1 cellular context compared by ENCODE assay signal in the genomic region with DNA sequence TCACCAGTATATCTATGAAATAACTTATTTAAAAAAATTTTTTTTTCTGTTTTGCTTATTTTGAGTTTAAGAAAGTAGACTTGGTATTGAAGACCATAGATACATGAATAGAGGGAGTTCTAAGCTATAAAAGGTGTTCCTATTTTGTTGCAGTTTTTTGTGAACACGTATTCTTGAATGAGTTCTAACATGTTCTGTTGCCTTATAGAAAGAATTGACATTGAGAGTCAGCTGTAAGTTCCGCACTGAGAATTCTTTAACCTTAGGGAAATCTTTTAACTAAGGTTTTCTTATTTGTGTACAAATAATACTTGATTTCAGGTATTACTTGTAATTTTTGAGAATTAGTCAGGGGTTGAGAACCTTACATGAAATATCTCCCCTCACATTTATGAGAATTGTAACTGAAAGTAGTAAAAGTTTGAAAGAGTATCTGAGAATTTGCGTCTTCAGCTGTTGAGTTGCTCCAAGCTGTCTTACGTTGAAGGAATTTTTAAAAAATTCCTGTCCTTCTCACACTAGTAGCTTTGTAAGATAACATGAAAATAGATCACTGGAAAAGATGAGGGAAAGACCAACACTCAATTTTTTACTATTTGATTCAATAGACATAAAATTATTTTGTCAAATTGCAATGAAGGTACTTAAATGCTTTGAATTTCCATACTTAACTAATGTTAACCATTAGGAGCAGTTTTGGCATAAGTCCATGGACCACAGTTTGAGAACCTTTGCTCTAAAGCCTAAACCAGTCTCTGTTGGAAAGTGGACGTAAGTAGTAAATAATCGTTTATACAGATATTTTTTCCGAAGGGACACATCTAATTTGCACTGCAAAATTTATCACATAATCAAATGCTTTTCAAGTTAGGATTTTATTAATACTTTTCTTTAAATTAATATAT.
TF ChIP-seq lines count a peak whose summit lies in the region.

No MANE protein-coding gene starts in this region.

TF ChIP-seq in HEK293, 187 proteins besides CTCF, POLR2A, EP300 and RAD21 (continued from another document):
- TF ChIP-seq, protein P1, sequence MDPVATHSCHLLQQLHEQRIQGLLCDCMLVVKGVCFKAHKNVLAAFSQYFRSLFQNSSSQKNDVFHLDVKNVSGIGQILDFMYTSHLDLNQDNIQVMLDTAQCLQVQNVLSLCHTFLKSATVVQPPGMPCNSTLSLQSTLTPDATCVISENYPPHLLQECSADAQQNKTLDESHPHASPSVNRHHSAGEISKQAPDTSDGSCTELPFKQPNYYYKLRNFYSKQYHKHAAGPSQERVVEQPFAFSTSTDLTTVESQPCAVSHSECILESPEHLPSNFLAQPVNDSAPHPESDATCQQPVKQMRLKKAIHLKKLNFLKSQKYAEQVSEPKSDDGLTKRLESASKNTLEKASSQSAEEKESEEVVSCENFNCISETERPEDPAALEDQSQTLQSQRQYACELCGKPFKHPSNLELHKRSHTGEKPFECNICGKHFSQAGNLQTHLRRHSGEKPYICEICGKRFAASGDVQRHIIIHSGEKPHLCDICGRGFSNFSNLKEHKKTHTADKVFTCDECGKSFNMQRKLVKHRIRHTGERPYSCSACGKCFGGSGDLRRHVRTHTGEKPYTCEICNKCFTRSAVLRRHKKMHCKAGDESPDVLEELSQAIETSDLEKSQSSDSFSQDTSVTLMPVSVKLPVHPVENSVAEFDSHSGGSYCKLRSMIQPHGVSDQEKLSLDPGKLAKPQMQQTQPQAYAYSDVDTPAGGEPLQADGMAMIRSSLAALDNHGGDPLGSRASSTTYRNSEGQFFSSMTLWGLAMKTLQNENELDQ (tag by site-specific recombination; IDR thresholded peaks at IDR 0.05; ENCODE audit: low read depth) = no peak
- TF ChIP-seq PRDM6 (tag by site-specific recombination; IDR thresholded peaks at IDR 0.05) = peak; percentile 86
- no peak for TF ChIP-seq ZNF654 (tag by site-specific recombination; IDR thresholded peaks at IDR 0.05; ENCODE audit: low read depth)
- no peak for TF ChIP-seq INSM2 (tag by site-specific recombination; IDR thresholded peaks at IDR 0.05)
- TF ChIP-seq ZNF624 (tag by site-specific recombination; IDR thresholded peaks at IDR 0.05) = no peak
